Comparison of ENCODE assay signal across 14 cellular contexts in genomic region chr2:221635949-221636348, GRCh38.
DNase-seq lines count a peak whose midpoint lies in the region; ATAC-seq and TF ChIP-seq lines count a peak whose summit lies in the region.
"Had no signal": no experiment of that assay in that cellular context is flagged by ENCODE, and none has a peak within 500 bp of the region (broad histone marks: within the 10 kb centered on the region; RNA-seq: fewer than 3 reads in every experiment).

No MANE protein-coding gene starts in this region.

- POLR2A ChIA-PET in Caco-2 (lab: Charles Lee) (no interaction called here), HCT116 (lab: Charles Lee) (no interaction called here)

- no peak overlapping the region for H3K4me2 ChIP-seq in HCT116 (ENCODE audit: low read length)

- no peaks in the 10 kb centered on the region for H3K9me3 ChIP-seq in Caco-2
- no peaks in the 10 kb centered on the region for H3K9me3 ChIP-seq in HCT116 (ENCODE audit: control insufficient read depth in 1 of 2, insufficient read depth in 1 of 2, low read depth in 1 of 2, low read length in 2 of 2)

- no peaks in the 10 kb centered on the region for H3K4me1 Mint-ChIP-seq in Caco-2 (ENCODE audit: low read depth, unreplicated experiment)

- peaks cover 12% of the 10 kb centered on the region for H3K9me3 Mint-ChIP-seq in Caco-2 (ENCODE audit: unreplicated experiment)
- H3K9me3 Mint-ChIP-seq: CD8-positive, alpha-beta T cell had no signal

- no peak overlapping the region for H3K27ac Mint-ChIP-seq in Caco-2 (ENCODE audit: unreplicated experiment)
- H3K27ac Mint-ChIP-seq: CD8-positive, alpha-beta T cell had no signal

- no peaks in the 10 kb centered on the region for H3K36me3 Mint-ChIP-seq in Caco-2 (ENCODE audit: insufficient read depth, unreplicated experiment)
- H3K36me3 Mint-ChIP-seq: CD8-positive, alpha-beta T cell had no signal

- no peaks in the 10 kb centered on the region for H3K79me2 ChIP-seq in HCT116 (ENCODE audit: insufficient read depth, low read length)

- no peak overlapping the region for H3K4me3 Mint-ChIP-seq in Caco-2 (ENCODE audit: unreplicated experiment)
- H3K4me3 Mint-ChIP-seq: CD8-positive, alpha-beta T cell had no signal

- H2AFZ ChIP-seq in HCT116 (ENCODE audit: low read depth, low read length, poor library complexity, severe bottlenecking) = no peak overlapping the region

- no peaks in the 10 kb centered on the region for H4K20me1 ChIP-seq in HCT116 (ENCODE audit: insufficient read depth)

- H3K27me3 Mint-ChIP-seq in Caco-2 (ENCODE audit: insufficient read depth, unreplicated experiment) = no peaks in the 10 kb centered on the region

- CTCF ChIA-PET in Caco-2 (lab: Charles Lee) (no interaction called here), HCT116 (lab: Charles Lee) (no interaction called here)

- no peaks in the 10 kb centered on the region for H3K4me1 ChIP-seq in Caco-2
- no peaks in the 10 kb centered on the region for H3K4me1 ChIP-seq in HCT116 (ENCODE audit: control insufficient read depth in 1 of 2, insufficient read depth in 2 of 2, low read length in 2 of 2)

- H3K27ac ChIP-seq in HCT116 (ENCODE audit: low read depth, low read length) = no peak overlapping the region

- BruUV-seq in Caco-2 (replicated peaks; lab: Mats Ljungman, UMichigan) = no TSS peak
- BruUV-seq in HCT116 (replicated peaks; lab: Mats Ljungman, UMichigan) = no TSS peak

- intact Hi-C loops in Caco-2 (cut with micrococcal nuclease; ENCODE audit: unreplicated experiment) = loop anchor here (5.0 kb wide), 1 partner anchor 331 kb away; no protein-coding TSS in a partner anchor
- intact Hi-C loops in HCT116 (cut with micrococcal nuclease) = loop anchor here (10.0 kb wide), 1 partner anchor 319 kb away; no protein-coding TSS in a partner anchor

- peak; percentile 28 to 38 for TF ChIP-seq CTCF in Caco-2 (IDR thresholded peaks at IDR 0.05; ENCODE audit: insufficient read depth in 1 of 2, low read depth in 1 of 2, low read length in 1 of 2, severe bottlenecking in 1 of 2, unreplicated experiment in 1 of 2)
- TF ChIP-seq CTCF in HCT116 (IDR thresholded peaks at IDR 0.05 in 2 of 3, conservative IDR thresholded peaks at IDR 0.05 in 1 of 3; ENCODE audit: borderline replicate concordance in 1 of 3, insufficient read depth in 1 of 3, low read depth in 2 of 3, low read length in 2 of 3) = peak in 2 of 3 experiments; percentile 44 to 49; a peak in 4 of 6 replicates

- TF ChIP-seq RAD21 in HCT116 (IDR thresholded peaks at IDR 0.05; ENCODE audit: low read depth) = no peak

- no peak for TF ChIP-seq POLR2A in HCT116 (IDR thresholded peaks at IDR 0.05; ENCODE audit: borderline replicate concordance, extremely low read depth, insufficient read depth, insufficient read length)

- H3K9me2 ChIP-seq in HCT116 (ENCODE audit: insufficient read depth) = no peaks in the 10 kb centered on the region

- no peak overlapping the region for H3K4me3 ChIP-seq in Caco-2 (ENCODE audit: low read depth, low read length)
- no peak overlapping the region for H3K4me3 ChIP-seq in HCT116 (replicated peaks in 1 of 2; ENCODE audit: low read depth in 1 of 2, low read length in 2 of 2)

- H3K27me3 ChIP-seq in Caco-2 (replicated peaks; ENCODE audit: control insufficient read depth, insufficient read depth, low read length) (no peaks in the 10 kb centered on the region), HCT116 (ENCODE audit: insufficient read depth, low read length) (no peaks in the 10 kb centered on the region)

- RAD21 ChIA-PET in HCT116 (lab: Charles Lee; ENCODE audit: low non-redundant PET in 1 of 2, low total read pairs in 2 of 2, uncharacterized antibody in 2 of 2, unreplicated experiment in 2 of 2) = interaction anchor here in 1 of 2 experiments (0.7 kb wide), 1 partner anchor 812 kb away, joined by 3 read pairs; no protein-coding TSS in a partner anchor

- H3K9ac ChIP-seq in HCT116 (ENCODE audit: low read length) = no peak overlapping the region

- peak; percentile 93 for ATAC-seq in HCT116
- ATAC-seq: CD8-positive, alpha-beta T cell had no signal

- DNase-seq in Caco-2 = peak in 1 of 2 experiments; percentile 31
- DNase-seq in HCT116 (ENCODE audit: low read depth, low spot score) = peak; percentile 26
- peak; percentile 11 for DNase-seq in RPMI7951 (ENCODE audit: low read depth)
- peak; percentile 46 for DNase-seq in left kidney (ENCODE audit: low read depth, low spot score)
- DNase-seq in DMS79 treated with DMSO at 0.1 percent for 48 hours (lab: John Stamatoyannopoulos, UW) = no peak
- no peak for DNase-seq in cerebellar cortex (ENCODE audit: low spot score)
- DNase-seq in NCI-H128 (lab: John Stamatoyannopoulos, UW; ENCODE audit: unreplicated experiment) = no peak
- no peak for DNase-seq in activated effector memory CD4-positive, alpha-beta T cell treated with Interleukin-2 at 50 U/mL for 16 hours
- DNase-seq: activated CD4-positive, alpha-beta T cell treated with anti-CD3 and anti-CD28 coated beads for 4 hours; activated gamma-delta T cell treated with Interleukin-2 at 50 U/mL for 16 hours; CD8-positive, alpha-beta T cell; NCI-H187 treated with DMSO at 0.1 percent for 48 hours; Right ventricle myocardium superior; stimulated activated CD8-positive, alpha-beta memory T cell treated with anti-CD3 and anti-CD28 coated beads, Interleukin-4, amount 100 ng/mL, for 48 hours had no signal

- no peaks in the 10 kb centered on the region for H3K36me3 ChIP-seq in Caco-2 (ENCODE audit: control insufficient read depth, insufficient read depth, low read length)
- no peaks in the 10 kb centered on the region for H3K36me3 ChIP-seq in HCT116 (ENCODE audit: control insufficient read depth in 1 of 2, insufficient read depth in 2 of 2, low read length in 2 of 2)

TF ChIP-seq in HCT116, 20 proteins besides CTCF, POLR2A, EP300 and RAD21:
- TF ChIP-seq TCF7L2 (IDR thresholded peaks at IDR 0.05; ENCODE audit: borderline replicate concordance, extremely low read depth, insufficient read depth, insufficient read length) = no peak
- no peak for TF ChIP-seq REST (IDR thresholded peaks at IDR 0.05; ENCODE audit: low read depth)
- TF ChIP-seq CBX3 (IDR thresholded peaks at IDR 0.05; ENCODE audit: low read depth) = no peak
- TF ChIP-seq SIN3A (IDR thresholded peaks at IDR 0.05; ENCODE audit: low read depth) = no peak
- no peak for TF ChIP-seq CEBPB (IDR thresholded peaks at IDR 0.05; ENCODE audit: low read depth)
- TF ChIP-seq YY1 (IDR thresholded peaks at IDR 0.05; ENCODE audit: extremely low read depth, insufficient replicate concordance, low read depth, low read length) = no peak
- TF ChIP-seq EZH2 (IDR thresholded peaks at IDR 0.05) = no peak
- TF ChIP-seq SRF (IDR thresholded peaks at IDR 0.05; ENCODE audit: low read depth) = no peak
- no peak for TF ChIP-seq FOSL1 (IDR thresholded peaks at IDR 0.05; ENCODE audit: low read depth)
- TF ChIP-seq EGR1 (IDR thresholded peaks at IDR 0.05; ENCODE audit: low read depth) = no peak
- no peak for TF ChIP-seq ELF1 (IDR thresholded peaks at IDR 0.05; ENCODE audit: borderline replicate concordance, low read depth)
- no peak for TF ChIP-seq SP1 (IDR thresholded peaks at IDR 0.05; ENCODE audit: low read depth)
- no peak for TF ChIP-seq ZFX (IDR thresholded peaks at IDR 0.05)
- no peak for TF ChIP-seq MAX (IDR thresholded peaks at IDR 0.05)
- no peak for TF ChIP-seq POLR2AphosphoS5 (IDR thresholded peaks at IDR 0.05; ENCODE audit: low read depth, low read length)
- TF ChIP-seq ZBTB33 (IDR thresholded peaks at IDR 0.05; ENCODE audit: extremely low read depth, insufficient replicate concordance, low read length) = no peak
TF ChIP-seq in HCT116: peak in this region for 0.

Comparison
In these comparisons a context has a peak if more than half of its experiments do, and no peak if none do; other contexts are left out.
1. DNase-seq: peak in HCT116 (single experiment), RPMI7951 (single experiment) and left kidney (single experiment); none in DMS79 treated with DMSO at 0.1 percent for 48 hours (single experiment), cerebellar cortex (single experiment), NCI-H128 (single experiment) and activated effector memory CD4-positive, alpha-beta T cell treated with Interleukin-2 at 50 U/mL for 16 hours (single experiment).